Comparison of ENCODE assay signal across 8 cellular contexts in the genomic region with DNA sequence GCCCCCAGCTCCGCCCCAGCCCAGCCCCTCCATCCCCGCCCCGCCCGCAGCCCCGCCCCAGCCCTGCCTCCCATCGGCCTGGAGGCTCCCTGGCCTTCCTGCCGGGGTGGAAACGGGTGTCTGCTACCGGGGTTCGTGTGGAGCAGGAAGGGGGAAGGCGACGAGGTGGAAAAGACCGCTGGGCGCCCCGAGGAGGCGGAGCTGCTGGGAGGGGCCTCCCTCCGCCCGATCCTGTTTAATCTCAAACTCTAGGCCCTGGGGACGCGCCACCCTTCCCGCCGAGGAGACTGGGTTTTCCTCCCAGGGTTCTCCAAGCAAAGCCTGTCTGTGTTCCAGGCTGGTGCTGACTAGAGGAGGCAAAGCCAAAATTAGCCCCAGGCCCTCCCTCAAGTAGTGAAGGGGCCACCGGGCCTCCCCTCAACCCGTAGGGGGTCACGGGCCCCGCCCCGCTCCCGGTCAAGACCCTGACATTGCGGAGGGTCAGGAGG. TPM values are rescaled to one million over a fixed set of nuclear protein-coding genes. Genes with fewer than 3 reads are reported as not detected.
DNase-seq lines count a peak whose midpoint lies in the region; ATAC-seq and TF ChIP-seq lines count a peak whose summit lies in the region.

No MANE protein-coding gene starts in this region.

- peak; percentile 69 for DNase-seq in DMS53 treated with DMSO at 0.1 percent for 48 hours (lab: John Stamatoyannopoulos, UW; ENCODE audit: unreplicated experiment)
- DNase-seq in RPMI7951 (ENCODE audit: low read depth) = peak; percentile 92
- DNase-seq in activated gamma-delta T cell (lab: John Stamatoyannopoulos, UW) = peak; percentile 37
- DNase-seq in fibroblast of villous mesenchyme (ENCODE audit: low read depth) = peak; percentile 95
- DNase-seq in neural crest cell (ENCODE audit: low read depth, low spot score) = peak; percentile 45
- peak; percentile 24 to 86 (median 61) for DNase-seq in substantia nigra (lab: John Stamatoyannopoulos, UW)

- H3K4me1 Mint-ChIP-seq in neural crest cell = peaks cover 3% of the 10 kb centered on the region

- H3K36me3 Mint-ChIP-seq in neural crest cell (ENCODE audit: low read depth) = peaks cover 7% of the 10 kb centered on the region

- H3K27ac ChIP-seq in substantia nigra (ENCODE audit: low read depth, low read length, poor library complexity, severe bottlenecking) = peak overlapping the region; percentile 99

- H3K27ac Mint-ChIP-seq in neural crest cell (ENCODE audit: unreplicated experiment) = no peak overlapping the region

- peak overlapping the region; percentile 61 for H3K4me3 ChIP-seq in fibroblast of villous mesenchyme (ENCODE audit: low read depth, low read length)

- H3K27me3 Mint-ChIP-seq in neural crest cell (ENCODE audit: low read depth) = peaks cover 5% of the 10 kb centered on the region

- ATAC-seq in HG02852 (IDR thresholded peaks at IDR 0.05; ENCODE audit: unreplicated experiment) (peak; percentile 49), GM18873 (IDR thresholded peaks at IDR 0.05; ENCODE audit: low FRiP score, unreplicated experiment) (no peak)

- peaks cover 15% of the 10 kb centered on the region for H3K9me3 Mint-ChIP-seq in neural crest cell

- peak overlapping the region; percentile 65 for H3K4me3 Mint-ChIP-seq in neural crest cell

- TF ChIP-seq CTCF in fibroblast of villous mesenchyme (IDR thresholded peaks at IDR 0.05; ENCODE audit: insufficient read depth, low read depth, low read length) (no peak), neural crest cell (conservative IDR thresholded peaks at IDR 0.05) (no peak)

RNA-seq across cellular contexts. Expression of gene TTLL10, which starts 16.2 kb away (rescaled TPM):
- total RNA-seq in RPMI7951 (2014; rRNA removed; shearing (Covaris generic)) = not detected in 2 replicates
- total RNA-seq in fibroblast of villous mesenchyme (not detected in 2 replicates), neural crest cell (not detected in 2 replicates)

RNA-seq across cellular contexts. Expression of gene C1orf159, which starts 41.6 kb away (rescaled TPM):
- total RNA-seq in RPMI7951 (2014; rRNA removed; shearing (Covaris generic)) = 10.3 and 16.2 TPM in 2 replicates
- total RNA-seq in fibroblast of villous mesenchyme = 6.5 and 7.1 TPM in 2 replicates
- 26.1 and 26.2 TPM in 2 replicates for total RNA-seq in neural crest cell

RNA-seq across cellular contexts. Expression of gene TNFRSF18, which starts 48.9 kb away (rescaled TPM):
- total RNA-seq in RPMI7951 (2014; rRNA removed; shearing (Covaris generic)) = not detected in 2 replicates
- total RNA-seq in fibroblast of villous mesenchyme (not detected in 2 replicates), neural crest cell (not detected in 2 replicates)

RNA-seq across cellular contexts. Expression of gene TNFRSF4, which starts 56.5 kb away (rescaled TPM):
- total RNA-seq in RPMI7951 (2014; rRNA removed; shearing (Covaris generic)) = 0.10 TPM in 1 of 2 replicates, not detected in the other
- 0.32 and 0.43 TPM in 2 replicates for total RNA-seq in fibroblast of villous mesenchyme
- total RNA-seq in neural crest cell = 0.19 and 0.20 TPM in 2 replicates

Comparison
In these comparisons a context has a peak if more than half of its experiments do, and no peak if none do; other contexts are left out.
1. DNase-seq: peak in every context shown above with its lines; median percentile 95 in fibroblast of villous mesenchyme; 92 in RPMI7951; 69 in DMS53 treated with DMSO at 0.1 percent for 48 hours; 61 in substantia nigra; 45 in neural crest cell; 37 in activated gamma-delta T cell.